Comparison of ENCODE assay signal across 15 cellular contexts in the genomic region with DNA sequence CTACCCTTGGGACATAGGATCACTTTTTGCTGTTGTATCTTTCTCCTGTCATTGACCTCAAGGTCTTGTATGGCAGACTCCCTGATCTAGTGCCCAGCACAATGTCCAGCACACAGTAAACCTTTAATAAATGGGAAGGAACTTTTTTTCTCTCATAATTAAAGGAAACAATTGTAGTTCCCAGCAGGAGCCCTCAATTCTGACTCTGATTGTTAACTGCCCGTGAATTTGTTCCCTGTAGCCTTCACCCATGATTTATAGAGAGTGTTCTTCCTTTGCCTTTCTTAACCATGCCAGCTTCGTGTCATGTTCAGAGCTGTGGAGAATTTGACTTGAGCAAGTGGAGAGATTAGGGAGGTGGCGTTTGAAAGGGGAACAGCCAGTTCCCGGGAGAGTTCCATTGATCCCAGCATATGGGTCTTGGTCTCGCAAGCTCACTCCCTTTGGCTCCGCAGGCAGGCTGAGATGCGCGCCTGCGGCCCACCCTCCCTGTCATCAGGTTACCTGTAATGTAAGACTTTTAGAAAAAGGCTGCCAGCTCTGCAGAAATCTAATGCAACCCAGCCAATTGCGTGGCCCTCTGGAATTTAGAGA.
"Had no signal": no experiment of that assay in that cellular context is flagged by ENCODE, and none has a peak within 500 bp of the region (broad histone marks: within the 10 kb centered on the region; RNA-seq: fewer than 3 reads in every experiment).

No MANE protein-coding gene starts in this region.

- H3K4me1 Mint-ChIP-seq: activated CD4-positive, alpha-beta T cell treated with anti-CD3 and anti-CD28 coated beads, Interleukin-2, amount 10 ng/mL, durations not matched to agents 7 days and 5 days; activated naive CD8-positive, alpha-beta T cell treated with anti-CD3 and anti-CD28 coated beads, Interleukin-2, amount 50 U/mL, for 24 hours; neural crest cell; stimulated activated memory B cell treated with anti-CD40 and anti-IgM and Interleukin-4, amounts not matched to agents 10 μg/mL and 1 μg/mL and 100 μg/mL, for 72 hours had no signal

- H3K4me3 ChIP-seq: lower lobe of right lung, tibial nerve had no signal

- H3K9me3 Mint-ChIP-seq: activated CD4-positive, alpha-beta T cell treated with anti-CD3 and anti-CD28 coated beads, Interleukin-2, amount 10 ng/mL, durations not matched to agents 7 days and 5 days; activated naive CD8-positive, alpha-beta T cell treated with anti-CD3 and anti-CD28 coated beads, Interleukin-2, amount 50 U/mL, for 24 hours; activated T-helper 1 cell treated with anti-CD3 and anti-CD28 coated beads, Interleukin-12 subunit alpha, Interleukin-12 subunit beta, Interleukin-2, Interleukin-4 antibody, amounts not matched to agents 30 ng/mL and 10 ng/mL and 1 ng/mL, durations not matched to agents 14 hours and 24 hours and 36 hours; dendritic cell treated with granulocyte-macrophage colony-stimulating factor and Interleukin-4, amounts not matched to agents 40 ng/mL and 50 ng/mL, for 4 days; neural crest cell; stimulated activated memory B cell treated with anti-CD40 and anti-IgM and Interleukin-4, amounts not matched to agents 10 μg/mL and 1 μg/mL and 100 μg/mL, for 72 hours; T-helper 2 cell treated with Interferon-gamma antibody and Interleukin-4, amounts not matched to agents 5 μg/mL and 100 μg/mL, for 36 hours had no signal

- ATAC-seq: activated naive CD8-positive, alpha-beta T cell treated with anti-CD3 and anti-CD28 coated beads, Interleukin-2, amount 50 U/mL, for 24 hours; esophagus mucosa; lower lobe of right lung had no signal

- H3K4me3 Mint-ChIP-seq: activated CD4-positive, alpha-beta T cell treated with anti-CD3 and anti-CD28 coated beads, Interleukin-2, amount 10 ng/mL, durations not matched to agents 7 days and 5 days; activated naive CD8-positive, alpha-beta T cell treated with anti-CD3 and anti-CD28 coated beads, Interleukin-2, amount 50 U/mL, for 24 hours; activated T-helper 1 cell treated with anti-CD3 and anti-CD28 coated beads, Interleukin-12 subunit alpha, Interleukin-12 subunit beta, Interleukin-2, Interleukin-4 antibody, amounts not matched to agents 30 ng/mL and 10 ng/mL and 1 ng/mL, durations not matched to agents 14 hours and 24 hours and 36 hours; dendritic cell treated with granulocyte-macrophage colony-stimulating factor and Interleukin-4, amounts not matched to agents 40 ng/mL and 50 ng/mL, for 4 days; neural crest cell; stimulated activated memory B cell treated with anti-CD40 and anti-IgM and Interleukin-4, amounts not matched to agents 10 μg/mL and 1 μg/mL and 100 μg/mL, for 72 hours; T-helper 2 cell treated with Interferon-gamma antibody and Interleukin-4, amounts not matched to agents 5 μg/mL and 100 μg/mL, for 36 hours had no signal

- H3K36me3 ChIP-seq: lower lobe of right lung, tibial nerve had no signal

- H3K27ac Mint-ChIP-seq: activated CD4-positive, alpha-beta T cell treated with anti-CD3 and anti-CD28 coated beads, Interleukin-2, amount 10 ng/mL, durations not matched to agents 7 days and 5 days; activated naive CD8-positive, alpha-beta T cell treated with anti-CD3 and anti-CD28 coated beads, Interleukin-2, amount 50 U/mL, for 24 hours; activated T-helper 1 cell treated with anti-CD3 and anti-CD28 coated beads, Interleukin-12 subunit alpha, Interleukin-12 subunit beta, Interleukin-2, Interleukin-4 antibody, amounts not matched to agents 30 ng/mL and 10 ng/mL and 1 ng/mL, durations not matched to agents 14 hours and 24 hours and 36 hours; dendritic cell treated with granulocyte-macrophage colony-stimulating factor and Interleukin-4, amounts not matched to agents 40 ng/mL and 50 ng/mL, for 4 days; stimulated activated memory B cell treated with anti-CD40 and anti-IgM and Interleukin-4, amounts not matched to agents 10 μg/mL and 1 μg/mL and 100 μg/mL, for 72 hours; T-helper 2 cell treated with Interferon-gamma antibody and Interleukin-4, amounts not matched to agents 5 μg/mL and 100 μg/mL, for 36 hours had no signal

- H3K27ac ChIP-seq: lower lobe of right lung, tibial nerve had no signal

- H3K4me1 ChIP-seq: lower lobe of right lung, tibial nerve had no signal

- H3K36me3 Mint-ChIP-seq: stimulated activated memory B cell treated with anti-CD40 and anti-IgM and Interleukin-4, amounts not matched to agents 10 μg/mL and 1 μg/mL and 100 μg/mL, for 72 hours had no signal

- H3K27me3 ChIP-seq: tibial nerve had no signal

- DNase-seq: activated CD4-positive, alpha-beta T cell treated with anti-CD3 and anti-CD28 coated beads, Interleukin-2, amount 10 ng/mL, durations not matched to agents 7 days and 5 days; activated CD8-positive, alpha-beta memory T cell treated with anti-CD3 and anti-CD28 coated beads for 24 hours; activated naive CD4-positive, alpha-beta T cell treated with Interleukin-2 at 50 U/mL for 16 hours; activated naive CD8-positive, alpha-beta T cell treated with anti-CD3 and anti-CD28 coated beads, Interleukin-2, amount 50 U/mL, for 24 hours; aorta; hippocampal formation; lower lobe of right lung; stimulated activated CD4-positive, alpha-beta T cell treated with anti-CD3 and anti-CD28 coated beads, Interleukin-2, amount 100 ng/mL, for 48 hours had no signal

- H3K9me3 ChIP-seq: lower lobe of right lung, tibial nerve had no signal

- H3K27me3 Mint-ChIP-seq: activated CD4-positive, alpha-beta T cell treated with anti-CD3 and anti-CD28 coated beads, Interleukin-2, amount 10 ng/mL, durations not matched to agents 7 days and 5 days; activated naive CD8-positive, alpha-beta T cell treated with anti-CD3 and anti-CD28 coated beads, Interleukin-2, amount 50 U/mL, for 24 hours; dendritic cell treated with granulocyte-macrophage colony-stimulating factor and Interleukin-4, amounts not matched to agents 40 ng/mL and 50 ng/mL, for 4 days; stimulated activated memory B cell treated with anti-CD40 and anti-IgM and Interleukin-4, amounts not matched to agents 10 μg/mL and 1 μg/mL and 100 μg/mL, for 72 hours had no signal
